Comparison of ENCODE assay signal across 32 cellular contexts in genomic region chr9:108105885-108106284, GRCh38.
DNase-seq lines count a peak whose midpoint lies in the region; ATAC-seq, FAIRE-seq and TF ChIP-seq lines count a peak whose summit lies in the region.
"Had no signal": no experiment of that assay in that cellular context is flagged by ENCODE, and none has a peak within 500 bp of the region (broad histone marks: within the 10 kb centered on the region; RNA-seq: fewer than 3 reads in every experiment).

No MANE protein-coding gene starts in this region.

- H3K9me3 ChIP-seq in Karpas-422 (ENCODE audit: low read length), result no peaks in the 10 kb centered on the region
- no peaks in the 10 kb centered on the region for H3K9me3 ChIP-seq in H1 (ENCODE audit: insufficient read depth in 2 of 2, low read depth in 1 of 2, low read length in 1 of 2)
- H3K9me3 ChIP-seq: A549, breast epithelium, heart left ventricle, ovary had no signal

- H2BK15ac ChIP-seq in H1 (ENCODE audit: low read length), result no peak overlapping the region

- no peak overlapping the region for H4K5ac ChIP-seq in H1 (ENCODE audit: insufficient read length, low read depth, low read length)

- H3K27me3 ChIP-seq in Karpas-422 (ENCODE audit: low read length) (no peaks in the 10 kb centered on the region), H1 (replicated peaks in 1 of 4; ENCODE audit: control insufficient read depth in 3 of 4, extremely low read depth in 1 of 4, insufficient read depth in 3 of 4, low read length in 3 of 4) (no peaks in the 10 kb centered on the region)
- H3K27me3 ChIP-seq: breast epithelium, heart left ventricle, ovary had no signal

- no peak overlapping the region for H3K4ac ChIP-seq in H1 (replicated peaks; ENCODE audit: insufficient read length, low read depth, low read length)

- H3K18ac ChIP-seq in H1 (ENCODE audit: extremely low read depth, low read length), result no peak overlapping the region

- ATAC-seq in GM21576 (IDR thresholded peaks at IDR 0.05; ENCODE audit: unreplicated experiment) (no peak), HG02970 (IDR thresholded peaks at IDR 0.05; ENCODE audit: low FRiP score, unreplicated experiment) (no peak), HG03097 (IDR thresholded peaks at IDR 0.05; ENCODE audit: low FRiP score, unreplicated experiment) (no peak)
- ATAC-seq: activated naive CD4-positive, alpha-beta T cell treated with anti-CD3 and anti-CD28 coated beads, Interleukin-2, amount 50 U/mL, for 72 hours; stimulated activated naive CD8-positive, alpha-beta T cell treated with anti-CD3 and anti-CD28 coated beads, Interleukin-15, Interleukin-2, amounts not matched to agents 100 U/mL and 50 U/mL, for 24 hours had no signal

- H3K27ac ChIP-seq in Karpas-422 (ENCODE audit: low read length) (no peak overlapping the region), H1 (ENCODE audit: low read depth, low read length) (no peak overlapping the region)
- H3K27ac ChIP-seq: breast epithelium, GM23248, heart left ventricle, ovary, SK-N-MC had no signal

- CTCF ChIA-PET in H1 (lab: Charles Lee; ENCODE audit: partially characterized antibody), result no interaction called here

- H3K4me3 ChIP-seq in Karpas-422 (ENCODE audit: low read length) (no peak overlapping the region), H1 (ENCODE audit: extremely low read depth in 1 of 4, insufficient read depth in 2 of 4, low read depth in 3 of 4, low read length in 4 of 4) (no peak overlapping the region)
- H3K4me3 ChIP-seq: A549, breast epithelium, GM23248, heart left ventricle, ovary, SK-N-MC had no signal

- no peak overlapping the region for H3K56ac ChIP-seq in H1 (replicated peaks; ENCODE audit: insufficient read length, low read depth, low read length)

- H2BK12ac ChIP-seq in H1 (ENCODE audit: low read depth, low read length), result no peak overlapping the region

- no peak overlapping the region for H3K9ac ChIP-seq in Karpas-422 (ENCODE audit: low read length)
- H3K9ac ChIP-seq in H1 (replicated peaks in 1 of 4; ENCODE audit: extremely low read depth in 1 of 4, low read depth in 3 of 4, low read length in 3 of 4), result no peak overlapping the region
- H3K9ac ChIP-seq: GM23248 had no signal

- WGBS in H1 (ENCODE audit: extremely low coverage in 1 of 2, insufficient coverage in 1 of 2, insufficient read length in 1 of 2, insufficient replicate concordance in 2 of 2, low coverage in 1 of 2, low lambda C conversion rate in 2 of 2, missing lambda C conversion rate in 1 of 2), 2 experiments, result 46% methylated on average over 5 of the region's 5 CpGs; no CpG with 5 or more reads in 1 of the 2 experiments

- no peak for FAIRE-seq in H1 (lab: Jason Lieb, UNC)
- FAIRE-seq: A549 had no signal

- no peak overlapping the region for H2AFZ ChIP-seq in Karpas-422 (ENCODE audit: low read length)
- no peak overlapping the region for H2AFZ ChIP-seq in H1 (ENCODE audit: low read length)
- H2AFZ ChIP-seq: GM23248 had no signal

- no peaks in the 10 kb centered on the region for H3K79me1 ChIP-seq in H1 (ENCODE audit: low read depth, low read length)

- no peaks in the 10 kb centered on the region for H3K9me2 ChIP-seq in Karpas-422 (replicated peaks; ENCODE audit: insufficient read depth, low read length)

- no peak overlapping the region for H4K8ac ChIP-seq in H1 (ENCODE audit: extremely low read depth, insufficient read depth, low read length)

- H3K23me2 ChIP-seq in H1 (ENCODE audit: low read depth, low read length), result no peaks in the 10 kb centered on the region

- no peak overlapping the region for H2BK120ac ChIP-seq in H1 (replicated peaks; ENCODE audit: low read depth, low read length)

- no peak for TF ChIP-seq EP300 in H1 (IDR thresholded peaks at IDR 0.05; ENCODE audit: borderline replicate concordance in 1 of 2, low read depth in 2 of 2, low read length in 2 of 2)

- no peaks in the 10 kb centered on the region for H3K79me2 ChIP-seq in Karpas-422 (ENCODE audit: low read length)
- H3K79me2 ChIP-seq in H1 (ENCODE audit: control insufficient read depth in 1 of 2, insufficient read depth in 2 of 2, low read length in 2 of 2), result no peaks in the 10 kb centered on the region

- TF ChIP-seq RAD21 in H1 (IDR thresholded peaks at IDR 0.05 in 1 of 2, conservative IDR thresholded peaks at IDR 0.05 in 1 of 2; ENCODE audit: low read depth in 2 of 2, low read length in 2 of 2), result peak; percentile 41 to 52; a peak in 3 of 4 replicates

- POLR2A ChIA-PET in H1 (lab: Charles Lee; ENCODE audit: partially characterized antibody), result no interaction called here

- no peaks in the 10 kb centered on the region for H3K4me1 ChIP-seq in Karpas-422 (ENCODE audit: low read length)
- H3K4me1 ChIP-seq in H1 (replicated peaks in 1 of 4; ENCODE audit: control insufficient read depth in 3 of 4, insufficient read depth in 4 of 4, low read length in 3 of 4), result peaks cover 0 to 4% (median 0%) of the 10 kb centered on the region in 4 experiments; a peak in 1 of 7 replicates
- H3K4me1 ChIP-seq: breast epithelium, heart left ventricle had no signal

- no peak overlapping the region for H4K91ac ChIP-seq in H1 (replicated peaks; ENCODE audit: insufficient read length, low read length)

- no peaks in the 10 kb centered on the region for H3K36me3 ChIP-seq in Karpas-422 (ENCODE audit: insufficient read depth, low read length)
- no peaks in the 10 kb centered on the region for H3K36me3 ChIP-seq in H1 (ENCODE audit: control insufficient read depth in 2 of 4, insufficient read depth in 4 of 4, low read length in 3 of 4)
- H3K36me3 ChIP-seq: breast epithelium, heart left ventricle, ovary had no signal

- H3K23ac ChIP-seq in H1 (ENCODE audit: insufficient read length), result no peak overlapping the region

- H4K20me1 ChIP-seq in Karpas-422 (ENCODE audit: insufficient read depth, low read depth, low read length), result no peaks in the 10 kb centered on the region
- no peaks in the 10 kb centered on the region for H4K20me1 ChIP-seq in H1 (replicated peaks in 1 of 2; ENCODE audit: control insufficient read depth in 1 of 2, insufficient read depth in 2 of 2, low read length in 2 of 2)

- H2AK5ac ChIP-seq in H1 (ENCODE audit: low read depth, low read length), result no peak overlapping the region

- no peak overlapping the region for H3K4me2 ChIP-seq in Karpas-422 (ENCODE audit: low read depth, low read length, poor library complexity, severe bottlenecking)
- H3K4me2 ChIP-seq in H1 (ENCODE audit: insufficient read depth in 1 of 2, low read depth in 2 of 2, low read length in 2 of 2), result no peak overlapping the region
- H3K4me2 ChIP-seq: A549 had no signal

- no peak overlapping the region for H2BK5ac ChIP-seq in H1 (ENCODE audit: low read depth, low read length)

- DNase-seq in AG20443 (ENCODE audit: low spot score) (peak; percentile 24), Karpas-422 (peak; percentile 34), H1 (ENCODE audit: low read depth in 1 of 2, low spot score in 2 of 2) (no peak), iPS-NIHi7 (ENCODE audit: extremely low spot score) (peak; percentile 60), SIG-M5 treated with dmso at 0.1 percent for 504 hours (lab: John Stamatoyannopoulos, UW; ENCODE audit: unreplicated experiment) (no peak)
- DNase-seq: activated CD4-positive, alpha-beta T cell treated with anti-CD3 and anti-CD28 coated beads, Interleukin-2, amount 50 U/mL, for 1 hour; activated CD4-positive, CD25-positive, alpha-beta regulatory T cell; activated effector memory CD4-positive, alpha-beta T cell treated with Interleukin-2 at 50 U/mL for 16 hours; activated T-cell treated with anti-CD3 and anti-CD28 coated beads, Interleukin-2, amount 50 U/mL, for 1 hour; anterior cingulate cortex; CD4-positive, alpha-beta T cell; DND-41; effector memory CD4-positive, alpha-beta T cell; foreskin fibroblast; GM23248; heart left ventricle; IMR-90; left cardiac atrium; NCI-H774; ovary; RPMI8226; small intestine; stimulated activated CD4-positive, alpha-beta T cell treated with anti-CD3 and anti-CD28 coated beads, Interleukin-1b, Interleukin-23, amount 100 ng/mL, for 48 hours; stimulated activated naive CD8-positive, alpha-beta T cell treated with anti-CD3 and anti-CD28 coated beads, Interleukin-15, Interleukin-2, amounts not matched to agents 100 U/mL and 50 U/mL, for 24 hours; T-helper 1 cell had no signal

- no peak for TF ChIP-seq POLR2A in H1 (IDR thresholded peaks at IDR 0.05; ENCODE audit: control extremely low read depth in 1 of 2, low read depth in 2 of 2, low read length in 2 of 2)

- no peak overlapping the region for H2BK20ac ChIP-seq in H1 (ENCODE audit: low read length)

- peak; percentile 48 to 67 (median 58) for TF ChIP-seq CTCF in H1 (IDR thresholded peaks at IDR 0.05; ENCODE audit: control extremely low read depth in 1 of 3, insufficient read depth in 1 of 3, low read depth in 1 of 3, low read length in 3 of 3)

- H3K14ac ChIP-seq in H1 (ENCODE audit: insufficient read length), result no peak overlapping the region

Comparison
In these comparisons a context has a peak if more than half of its experiments do, and no peak if none do; other contexts are left out.
1. DNase-seq: peak in AG20443 (single experiment), Karpas-422 (single experiment) and iPS-NIHi7 (single experiment); none in H1 (0 of 2) and SIG-M5 treated with dmso at 0.1 percent for 504 hours (single experiment).